ENCODE assay signal across 1 cellular context in the genomic region with DNA sequence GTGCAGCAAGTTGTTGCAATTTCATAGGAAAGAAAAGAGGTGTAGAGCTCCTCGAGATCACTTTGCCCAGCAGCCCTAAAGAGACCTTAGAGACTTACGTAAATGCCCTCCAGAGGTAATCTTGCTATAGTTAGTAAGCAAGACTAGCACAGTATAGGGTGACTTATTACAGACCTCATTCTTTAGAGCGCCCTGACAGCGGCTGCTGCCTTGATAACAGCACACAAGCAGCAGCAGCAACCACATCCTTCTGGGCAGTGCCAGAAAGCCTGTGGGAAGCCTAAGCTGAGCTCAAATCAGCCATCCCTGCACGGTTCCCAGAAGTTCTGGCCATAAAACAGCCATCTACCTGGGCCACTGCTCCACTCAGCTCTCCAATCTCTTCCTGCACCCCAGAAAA.
TF ChIP-seq lines count a peak whose summit lies in the region.

No MANE protein-coding gene starts in this region.

TF ChIP-seq in K562, 482 proteins besides CTCF, POLR2A, EP300 and RAD21:
- no peak for TF ChIP-seq NFE2L1 (tag; IDR thresholded peaks at IDR 0.05; ENCODE audit: borderline replicate concordance, low read depth)
- no peak for TF ChIP-seq CEBPB (tag; IDR thresholded peaks at IDR 0.05)
- TF ChIP-seq ZSCAN29 (IDR thresholded peaks at IDR 0.05): no peak
- TF ChIP-seq ZNF239 (CRISPR knock-in tag; IDR thresholded peaks at IDR 0.05): peak; percentile 44; the same call in 1 of the 2 replicates
- TF ChIP-seq MCM5 (IDR thresholded peaks at IDR 0.05; ENCODE audit: low read depth): no peak
- TF ChIP-seq ZFP30 (CRISPR knock-in tag; IDR thresholded peaks at IDR 0.05; ENCODE audit: borderline replicate concordance): no peak
- TF ChIP-seq MAFF (IDR thresholded peaks at IDR 0.05; ENCODE audit: low read length): no peak
- TF ChIP-seq HMBOX1 (IDR thresholded peaks at IDR 0.05): peak; percentile 77
- TF ChIP-seq, protein P1, sequence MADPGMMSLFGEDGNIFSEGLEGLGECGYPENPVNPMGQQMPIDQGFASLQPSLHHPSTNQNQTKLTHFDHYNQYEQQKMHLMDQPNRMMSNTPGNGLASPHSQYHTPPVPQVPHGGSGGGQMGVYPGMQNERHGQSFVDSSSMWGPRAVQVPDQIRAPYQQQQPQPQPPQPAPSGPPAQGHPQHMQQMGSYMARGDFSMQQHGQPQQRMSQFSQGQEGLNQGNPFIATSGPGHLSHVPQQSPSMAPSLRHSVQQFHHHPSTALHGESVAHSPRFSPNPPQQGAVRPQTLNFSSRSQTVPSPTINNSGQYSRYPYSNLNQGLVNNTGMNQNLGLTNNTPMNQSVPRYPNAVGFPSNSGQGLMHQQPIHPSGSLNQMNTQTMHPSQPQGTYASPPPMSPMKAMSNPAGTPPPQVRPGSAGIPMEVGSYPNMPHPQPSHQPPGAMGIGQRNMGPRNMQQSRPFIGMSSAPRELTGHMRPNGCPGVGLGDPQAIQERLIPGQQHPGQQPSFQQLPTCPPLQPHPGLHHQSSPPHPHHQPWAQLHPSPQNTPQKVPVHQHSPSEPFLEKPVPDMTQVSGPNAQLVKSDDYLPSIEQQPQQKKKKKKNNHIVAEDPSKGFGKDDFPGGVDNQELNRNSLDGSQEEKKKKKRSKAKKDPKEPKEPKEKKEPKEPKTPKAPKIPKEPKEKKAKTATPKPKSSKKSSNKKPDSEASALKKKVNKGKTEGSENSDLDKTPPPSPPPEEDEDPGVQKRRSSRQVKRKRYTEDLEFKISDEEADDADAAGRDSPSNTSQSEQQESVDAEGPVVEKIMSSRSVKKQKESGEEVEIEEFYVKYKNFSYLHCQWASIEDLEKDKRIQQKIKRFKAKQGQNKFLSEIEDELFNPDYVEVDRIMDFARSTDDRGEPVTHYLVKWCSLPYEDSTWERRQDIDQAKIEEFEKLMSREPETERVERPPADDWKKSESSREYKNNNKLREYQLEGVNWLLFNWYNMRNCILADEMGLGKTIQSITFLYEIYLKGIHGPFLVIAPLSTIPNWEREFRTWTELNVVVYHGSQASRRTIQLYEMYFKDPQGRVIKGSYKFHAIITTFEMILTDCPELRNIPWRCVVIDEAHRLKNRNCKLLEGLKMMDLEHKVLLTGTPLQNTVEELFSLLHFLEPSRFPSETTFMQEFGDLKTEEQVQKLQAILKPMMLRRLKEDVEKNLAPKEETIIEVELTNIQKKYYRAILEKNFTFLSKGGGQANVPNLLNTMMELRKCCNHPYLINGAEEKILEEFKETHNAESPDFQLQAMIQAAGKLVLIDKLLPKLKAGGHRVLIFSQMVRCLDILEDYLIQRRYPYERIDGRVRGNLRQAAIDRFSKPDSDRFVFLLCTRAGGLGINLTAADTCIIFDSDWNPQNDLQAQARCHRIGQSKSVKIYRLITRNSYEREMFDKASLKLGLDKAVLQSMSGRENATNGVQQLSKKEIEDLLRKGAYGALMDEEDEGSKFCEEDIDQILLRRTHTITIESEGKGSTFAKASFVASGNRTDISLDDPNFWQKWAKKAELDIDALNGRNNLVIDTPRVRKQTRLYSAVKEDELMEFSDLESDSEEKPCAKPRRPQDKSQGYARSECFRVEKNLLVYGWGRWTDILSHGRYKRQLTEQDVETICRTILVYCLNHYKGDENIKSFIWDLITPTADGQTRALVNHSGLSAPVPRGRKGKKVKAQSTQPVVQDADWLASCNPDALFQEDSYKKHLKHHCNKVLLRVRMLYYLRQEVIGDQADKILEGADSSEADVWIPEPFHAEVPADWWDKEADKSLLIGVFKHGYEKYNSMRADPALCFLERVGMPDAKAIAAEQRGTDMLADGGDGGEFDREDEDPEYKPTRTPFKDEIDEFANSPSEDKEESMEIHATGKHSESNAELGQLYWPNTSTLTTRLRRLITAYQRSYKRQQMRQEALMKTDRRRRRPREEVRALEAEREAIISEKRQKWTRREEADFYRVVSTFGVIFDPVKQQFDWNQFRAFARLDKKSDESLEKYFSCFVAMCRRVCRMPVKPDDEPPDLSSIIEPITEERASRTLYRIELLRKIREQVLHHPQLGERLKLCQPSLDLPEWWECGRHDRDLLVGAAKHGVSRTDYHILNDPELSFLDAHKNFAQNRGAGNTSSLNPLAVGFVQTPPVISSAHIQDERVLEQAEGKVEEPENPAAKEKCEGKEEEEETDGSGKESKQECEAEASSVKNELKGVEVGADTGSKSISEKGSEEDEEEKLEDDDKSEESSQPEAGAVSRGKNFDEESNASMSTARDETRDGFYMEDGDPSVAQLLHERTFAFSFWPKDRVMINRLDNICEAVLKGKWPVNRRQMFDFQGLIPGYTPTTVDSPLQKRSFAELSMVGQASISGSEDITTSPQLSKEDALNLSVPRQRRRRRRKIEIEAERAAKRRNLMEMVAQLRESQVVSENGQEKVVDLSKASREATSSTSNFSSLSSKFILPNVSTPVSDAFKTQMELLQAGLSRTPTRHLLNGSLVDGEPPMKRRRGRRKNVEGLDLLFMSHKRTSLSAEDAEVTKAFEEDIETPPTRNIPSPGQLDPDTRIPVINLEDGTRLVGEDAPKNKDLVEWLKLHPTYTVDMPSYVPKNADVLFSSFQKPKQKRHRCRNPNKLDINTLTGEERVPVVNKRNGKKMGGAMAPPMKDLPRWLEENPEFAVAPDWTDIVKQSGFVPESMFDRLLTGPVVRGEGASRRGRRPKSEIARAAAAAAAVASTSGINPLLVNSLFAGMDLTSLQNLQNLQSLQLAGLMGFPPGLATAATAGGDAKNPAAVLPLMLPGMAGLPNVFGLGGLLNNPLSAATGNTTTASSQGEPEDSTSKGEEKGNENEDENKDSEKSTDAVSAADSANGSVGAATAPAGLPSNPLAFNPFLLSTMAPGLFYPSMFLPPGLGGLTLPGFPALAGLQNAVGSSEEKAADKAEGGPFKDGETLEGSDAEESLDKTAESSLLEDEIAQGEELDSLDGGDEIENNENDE (IDR thresholded peaks at IDR 0.05; ENCODE audit: low read depth, low read length): no peak
TF ChIP-seq in K562: peak in this region for 2.
